Comparison of ENCODE assay signal across 8 cellular contexts in the genomic region with DNA sequence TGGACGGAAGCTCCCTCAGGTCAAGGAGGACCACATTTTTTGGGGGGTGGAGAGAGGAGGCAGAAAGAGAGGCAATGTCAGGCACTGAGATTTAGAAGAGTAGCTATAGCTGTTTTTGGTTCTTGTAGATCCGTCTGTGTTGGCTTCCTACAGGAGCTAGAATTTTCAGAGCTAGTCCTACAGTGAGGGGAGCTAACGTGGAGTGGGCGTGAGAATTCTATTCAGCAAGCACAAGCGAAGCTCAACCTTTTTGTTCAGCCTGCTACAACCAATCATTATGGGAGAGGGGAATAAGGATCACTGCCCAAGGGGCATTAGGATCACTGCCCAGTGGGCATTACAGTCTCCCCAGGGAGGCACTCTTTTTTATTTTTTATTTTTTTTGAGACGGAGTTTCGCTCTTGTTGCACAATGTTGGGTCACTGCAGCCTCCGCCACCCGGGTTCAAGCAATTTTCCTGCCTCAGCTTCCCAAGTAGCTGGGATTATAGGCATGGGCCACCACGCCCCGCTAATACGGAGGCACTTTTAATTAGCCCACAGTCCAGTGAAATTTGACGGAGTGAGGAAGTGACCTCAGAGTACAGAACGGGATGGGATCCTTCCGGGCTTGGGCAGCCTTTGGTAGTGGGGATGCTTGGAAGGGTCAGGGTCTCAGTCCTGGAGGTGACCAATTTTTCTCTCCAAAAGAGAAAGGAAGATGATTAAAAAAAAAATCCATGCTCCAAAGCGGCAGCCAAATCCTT. TPM values are rescaled to one million over a fixed set of nuclear protein-coding genes. Genes with fewer than 3 reads are reported as not detected.
DNase-seq lines count a peak whose midpoint lies in the region; ATAC-seq and TF ChIP-seq lines count a peak whose summit lies in the region.

No MANE protein-coding gene starts in this region.

- no peak for TF ChIP-seq RAD21 in neural cell (conservative IDR thresholded peaks at IDR 0.05)

- H3K4me3 ChIP-seq in RWPE2 (ENCODE audit: severe bottlenecking) (peak overlapping the region; percentile 86), neural cell (ENCODE audit: low read length) (peak overlapping the region; percentile 98)

- H3K9me2 ChIP-seq in neural cell (ENCODE audit: insufficient read depth, low read length) = no peaks in the 10 kb centered on the region

- TF ChIP-seq CTCF in RWPE2 (IDR thresholded peaks at IDR 0.05; ENCODE audit: poor library complexity, severe bottlenecking) (no peak), neural cell (IDR thresholded peaks at IDR 0.05; ENCODE audit: poor library complexity, severe bottlenecking) (no peak)

- DNase-seq in NOMO-1 treated with dmso at 0.1 percent for 144 hours (lab: John Stamatoyannopoulos, UW; ENCODE audit: unreplicated experiment) = peak; percentile 22
- DNase-seq in NOMO-1 treated with DMSO at 0.1 percent for 48 hours (lab: John Stamatoyannopoulos, UW; ENCODE audit: unreplicated experiment) = no peak
- DNase-seq in RWPE2 (ENCODE audit: low spot score) = no peak
- DNase-seq in epithelial cell of prostate (ENCODE audit: low read depth, low spot score) = no peak
- DNase-seq in NCI-H446 treated with DMSO at 0.1 percent for 48 hours (lab: John Stamatoyannopoulos, UW) = no peak
- no peak for DNase-seq in SHP77 (lab: John Stamatoyannopoulos, UW)

- ATAC-seq in RWPE2 (ENCODE audit: low read depth) (no peak), GM18868 (IDR thresholded peaks at IDR 0.05; ENCODE audit: unreplicated experiment) (no peak)

- H3K9me3 ChIP-seq in RWPE2 (ENCODE audit: severe bottlenecking) (no peaks in the 10 kb centered on the region), neural cell (ENCODE audit: low read length) (no peaks in the 10 kb centered on the region)

- H2AFZ ChIP-seq in neural cell (ENCODE audit: low read depth, low read length) = peak overlapping the region; percentile 77

- peaks cover 2% of the 10 kb centered on the region for H4K20me1 ChIP-seq in neural cell (ENCODE audit: insufficient read depth)

- H3K36me3 ChIP-seq in RWPE2 (ENCODE audit: low read depth) (peaks cover 35% of the 10 kb centered on the region), neural cell (ENCODE audit: insufficient read depth, low read length) (no peaks in the 10 kb centered on the region)

- TF ChIP-seq EP300 in neural cell (conservative IDR thresholded peaks at IDR 0.05; ENCODE audit: poor library complexity, severe bottlenecking) = no peak

- H3K27ac ChIP-seq in RWPE2 (ENCODE audit: poor library complexity, severe bottlenecking) (peak overlapping the region; percentile 87), epithelial cell of prostate (peak overlapping the region; percentile 87), neural cell (ENCODE audit: low read length) (peak overlapping the region; percentile 100)

- H3K27me3 ChIP-seq in RWPE2 (ENCODE audit: insufficient read depth, poor library complexity, severe bottlenecking) = no peaks in the 10 kb centered on the region
- no peaks in the 10 kb centered on the region for H3K27me3 ChIP-seq in neural cell (ENCODE audit: insufficient read depth, low read depth, low read length)

- peak overlapping the region; percentile 97 for H3K4me2 ChIP-seq in neural cell (ENCODE audit: low read length)

- H3K9ac ChIP-seq in neural cell (ENCODE audit: low read length) = peak overlapping the region; percentile 100

- H3K79me2 ChIP-seq in neural cell (replicated peaks; ENCODE audit: insufficient read depth, low read length) = peaks cover 57% of the 10 kb centered on the region

- no peaks in the 10 kb centered on the region for H3F3A ChIP-seq in neural cell (ENCODE audit: insufficient read depth, low read length, poor library complexity, severe bottlenecking)

- peaks cover 21% of the 10 kb centered on the region for H3K4me1 ChIP-seq in RWPE2 (ENCODE audit: insufficient read depth, poor library complexity, severe bottlenecking)

TF ChIP-seq in neural cell, 6 proteins besides CTCF, POLR2A, EP300 and RAD21:
- TF ChIP-seq TAF1 (IDR thresholded peaks at IDR 0.05; ENCODE audit: low read depth) = no peak
- TF ChIP-seq POLR2AphosphoS5 (IDR thresholded peaks at IDR 0.05) = no peak
- no peak for TF ChIP-seq EZH2 (IDR thresholded peaks at IDR 0.05; ENCODE audit: borderline replicate concordance, insufficient read depth, low read length, poor library complexity, severe bottlenecking)
- TF ChIP-seq SMC3 (conservative IDR thresholded peaks at IDR 0.05; ENCODE audit: poor library complexity) = no peak
- no peak for TF ChIP-seq MXI1 (conservative IDR thresholded peaks at IDR 0.05; ENCODE audit: poor library complexity, severe bottlenecking)
- TF ChIP-seq, protein P1, sequence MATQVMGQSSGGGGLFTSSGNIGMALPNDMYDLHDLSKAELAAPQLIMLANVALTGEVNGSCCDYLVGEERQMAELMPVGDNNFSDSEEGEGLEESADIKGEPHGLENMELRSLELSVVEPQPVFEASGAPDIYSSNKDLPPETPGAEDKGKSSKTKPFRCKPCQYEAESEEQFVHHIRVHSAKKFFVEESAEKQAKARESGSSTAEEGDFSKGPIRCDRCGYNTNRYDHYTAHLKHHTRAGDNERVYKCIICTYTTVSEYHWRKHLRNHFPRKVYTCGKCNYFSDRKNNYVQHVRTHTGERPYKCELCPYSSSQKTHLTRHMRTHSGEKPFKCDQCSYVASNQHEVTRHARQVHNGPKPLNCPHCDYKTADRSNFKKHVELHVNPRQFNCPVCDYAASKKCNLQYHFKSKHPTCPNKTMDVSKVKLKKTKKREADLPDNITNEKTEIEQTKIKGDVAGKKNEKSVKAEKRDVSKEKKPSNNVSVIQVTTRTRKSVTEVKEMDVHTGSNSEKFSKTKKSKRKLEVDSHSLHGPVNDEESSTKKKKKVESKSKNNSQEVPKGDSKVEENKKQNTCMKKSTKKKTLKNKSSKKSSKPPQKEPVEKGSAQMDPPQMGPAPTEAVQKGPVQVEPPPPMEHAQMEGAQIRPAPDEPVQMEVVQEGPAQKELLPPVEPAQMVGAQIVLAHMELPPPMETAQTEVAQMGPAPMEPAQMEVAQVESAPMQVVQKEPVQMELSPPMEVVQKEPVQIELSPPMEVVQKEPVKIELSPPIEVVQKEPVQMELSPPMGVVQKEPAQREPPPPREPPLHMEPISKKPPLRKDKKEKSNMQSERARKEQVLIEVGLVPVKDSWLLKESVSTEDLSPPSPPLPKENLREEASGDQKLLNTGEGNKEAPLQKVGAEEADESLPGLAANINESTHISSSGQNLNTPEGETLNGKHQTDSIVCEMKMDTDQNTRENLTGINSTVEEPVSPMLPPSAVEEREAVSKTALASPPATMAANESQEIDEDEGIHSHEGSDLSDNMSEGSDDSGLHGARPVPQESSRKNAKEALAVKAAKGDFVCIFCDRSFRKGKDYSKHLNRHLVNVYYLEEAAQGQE (IDR thresholded peaks at IDR 0.05; ENCODE audit: borderline replicate concordance) = no peak

RNA-seq across cellular contexts. Expression of a gene that starts 1.1 kb away (rescaled TPM):
- 41.7 and 53.0 TPM in 2 replicates for polyA plus RNA-seq in neural cell
- polyA minus RNA-seq in neural cell = 69.9 and 76.1 TPM in 2 replicates

RNA-seq across cellular contexts. Expression of a gene that starts 41.4 kb away (rescaled TPM):
- 5.4 and 7.2 TPM in 2 replicates for polyA plus RNA-seq in neural cell
- 12.8 and 13.6 TPM in 2 replicates for polyA minus RNA-seq in neural cell
